ENCODE assay signal across 11 cellular contexts in the genomic region with DNA sequence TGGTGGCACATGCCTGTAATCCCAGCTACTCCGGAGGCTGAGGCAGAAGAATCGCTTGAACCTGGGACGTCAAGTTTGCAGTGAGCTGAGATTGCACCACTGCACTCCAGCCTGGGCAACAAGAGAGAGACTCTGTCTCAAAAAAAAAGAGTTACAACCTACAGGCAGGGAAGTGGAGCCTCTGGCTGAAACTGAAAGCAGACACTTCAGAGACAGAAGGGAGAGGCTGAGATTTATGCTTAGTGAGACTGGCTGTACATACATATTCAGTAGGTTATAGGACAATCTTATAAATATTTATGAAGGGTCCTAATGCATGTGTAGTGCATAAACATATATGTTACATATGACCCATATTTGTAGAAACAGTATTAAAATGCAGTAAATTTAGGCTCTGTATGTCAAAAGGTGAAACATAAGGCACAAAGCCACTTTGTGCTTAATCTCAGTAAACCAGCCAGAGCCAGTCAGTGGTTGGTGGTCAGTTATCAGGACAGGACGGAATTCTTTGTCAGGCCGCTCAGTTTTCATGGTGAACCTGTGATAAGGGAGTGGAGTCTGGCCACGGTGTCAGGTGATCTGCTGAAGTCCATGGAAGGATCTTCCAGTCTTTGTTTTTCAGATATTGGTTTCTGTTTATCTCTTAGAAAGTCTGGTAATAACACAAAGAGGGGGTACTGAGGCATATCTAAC. TPM values are rescaled to one million over a fixed set of nuclear protein-coding genes. Genes with fewer than 3 reads are reported as not detected.
DNase-seq lines count a peak whose midpoint lies in the region; ATAC-seq and TF ChIP-seq lines count a peak whose summit lies in the region.
"Had no signal": no experiment of that assay in that cellular context is flagged by ENCODE, and none has a peak within 500 bp of the region (broad histone marks: within the 10 kb centered on the region; RNA-seq: fewer than 3 reads in every experiment).

No MANE protein-coding gene starts in this region.

- H3K36me3 Mint-ChIP-seq in IgD-negative memory B cell (peaks cover 6% of the 10 kb centered on the region), mesothelial cell of epicardium (peaks cover 7% of the 10 kb centered on the region)
- no peaks in the 10 kb centered on the region for H3K36me3 Mint-ChIP-seq in activated CD4-positive, alpha-beta memory T cell treated with anti-CD3 and anti-CD28 coated beads, Interleukin-2, amount 10 ng/mL, durations not matched to agents 7 days and 5 days (ENCODE audit: low read depth)

- H3K27ac Mint-ChIP-seq in IgD-negative memory B cell (peak overlapping the region; percentile 85 to 96 (median 91)), mesothelial cell of epicardium (no peak overlapping the region)
- H3K27ac Mint-ChIP-seq in activated CD4-positive, alpha-beta memory T cell treated with anti-CD3 and anti-CD28 coated beads, Interleukin-2, amount 10 ng/mL, durations not matched to agents 7 days and 5 days: no peak overlapping the region

- H3K4me2 ChIP-seq in neuronal stem cell (ENCODE audit: insufficient read depth, low read length, poor library complexity, severe bottlenecking): no peak overlapping the region

- no peaks in the 10 kb centered on the region for H3K27me3 ChIP-seq in neuronal stem cell (ENCODE audit: control insufficient read depth in 3 of 3, insufficient read depth in 3 of 3, low read depth in 1 of 3, low read length in 3 of 3)

- H3K9me3 ChIP-seq in neuronal stem cell (replicated peaks in 1 of 2; ENCODE audit: control insufficient read depth in 2 of 2, insufficient read depth in 1 of 2, low read depth in 1 of 2, low read length in 2 of 2): peaks cover 3 to 8% of the 10 kb centered on the region in 2 donors

- ATAC-seq in GM21619 (IDR thresholded peaks at IDR 0.05; ENCODE audit: unreplicated experiment): peak; percentile 92

- H2AK5ac ChIP-seq in neuronal stem cell (ENCODE audit: low read depth, low read length): no peak overlapping the region

- no peak overlapping the region for H3K23ac ChIP-seq in neuronal stem cell (ENCODE audit: low read depth, low read length, poor library complexity)

- H3K27me3 Mint-ChIP-seq in IgD-negative memory B cell (no peaks in the 10 kb centered on the region), mesothelial cell of epicardium (ENCODE audit: low read depth) (peaks cover 2% of the 10 kb centered on the region)
- peaks cover 35% of the 10 kb centered on the region for H3K27me3 Mint-ChIP-seq in activated CD4-positive, alpha-beta memory T cell treated with anti-CD3 and anti-CD28 coated beads, Interleukin-2, amount 10 ng/mL, durations not matched to agents 7 days and 5 days

- H2BK15ac ChIP-seq in neuronal stem cell (ENCODE audit: low read length): no peak overlapping the region

- H4K8ac ChIP-seq in neuronal stem cell (ENCODE audit: low read depth, low read length): no peak overlapping the region

- H3K4me3 Mint-ChIP-seq in IgD-negative memory B cell: peak overlapping the region; percentile 44 to 83 (median 62)
- no peak overlapping the region for H3K4me3 Mint-ChIP-seq in activated CD4-positive, alpha-beta memory T cell treated with anti-CD3 and anti-CD28 coated beads, Interleukin-2, amount 10 ng/mL, durations not matched to agents 7 days and 5 days
- no peak overlapping the region for H3K4me3 Mint-ChIP-seq in mesothelial cell of epicardium

- POLR2A ChIA-PET in activated CD4-positive, alpha-beta memory T cell treated with anti-CD3 and anti-CD28 coated beads, Interleukin-2, amount 10 ng/mL, durations not matched to agents 7 days and 5 days (lab: Charles Lee): no interaction called here

- no peak overlapping the region for H3K27ac ChIP-seq in neuronal stem cell (replicated peaks; ENCODE audit: low read length)
- H3K27ac ChIP-seq: 22Rv1 had no signal

- no peak overlapping the region for H3K14ac ChIP-seq in neuronal stem cell (ENCODE audit: low read length)

- CTCF ChIA-PET in activated CD4-positive, alpha-beta memory T cell treated with anti-CD3 and anti-CD28 coated beads, Interleukin-2, amount 10 ng/mL, durations not matched to agents 7 days and 5 days (lab: Charles Lee): interaction anchor here (1.1 kb wide), 1 partner anchor 36 kb away, joined by 3 read pairs; no protein-coding TSS in a partner anchor

- H3K9me3 Mint-ChIP-seq in IgD-negative memory B cell (peaks cover 0 to 3% (median 0%) of the 10 kb centered on the region in 3 donors), mesothelial cell of epicardium (peaks cover 8% of the 10 kb centered on the region)
- peaks cover 4% of the 10 kb centered on the region for H3K9me3 Mint-ChIP-seq in activated CD4-positive, alpha-beta memory T cell treated with anti-CD3 and anti-CD28 coated beads, Interleukin-2, amount 10 ng/mL, durations not matched to agents 7 days and 5 days

- H2BK120ac ChIP-seq in neuronal stem cell (ENCODE audit: low read depth, low read length): no peak overlapping the region

- H4K91ac ChIP-seq in neuronal stem cell (ENCODE audit: low read depth, low read length, poor library complexity): no peak overlapping the region

- no peak for TF ChIP-seq CTCF in mesothelial cell of epicardium (IDR thresholded peaks at IDR 0.05; ENCODE audit: unreplicated experiment)

- H3K79me1 ChIP-seq in neuronal stem cell (ENCODE audit: low read depth, low read length): no peaks in the 10 kb centered on the region

- H3K4me3 ChIP-seq in neuronal stem cell (ENCODE audit: low read length in 2 of 2): no peak overlapping the region

- H3K4me1 Mint-ChIP-seq in IgD-negative memory B cell (peaks cover 28 to 35% (median 29%) of the 10 kb centered on the region in 3 donors), mesothelial cell of epicardium (no peaks in the 10 kb centered on the region)
- H3K4me1 Mint-ChIP-seq in activated CD4-positive, alpha-beta memory T cell treated with anti-CD3 and anti-CD28 coated beads, Interleukin-2, amount 10 ng/mL, durations not matched to agents 7 days and 5 days: peaks cover 8% of the 10 kb centered on the region

- no peak overlapping the region for H3K9ac ChIP-seq in neuronal stem cell (ENCODE audit: low read depth, low read length, poor library complexity)

- H3K4me1 ChIP-seq in neuronal stem cell (ENCODE audit: control insufficient read depth in 2 of 2, insufficient read depth in 1 of 2, low read depth in 1 of 2, low read length in 2 of 2): no peaks in the 10 kb centered on the region

- no peaks in the 10 kb centered on the region for H3K36me3 ChIP-seq in neuronal stem cell (replicated peaks in 1 of 2; ENCODE audit: control insufficient read depth in 2 of 2, insufficient read depth in 2 of 2, low read length in 2 of 2)

- H2BK12ac ChIP-seq in neuronal stem cell (ENCODE audit: low read length): no peak overlapping the region

- no peak overlapping the region for H2AFZ ChIP-seq in neuronal stem cell (ENCODE audit: low read length)

- WGBS in neuronal stem cell (ENCODE audit: extremely low coverage in 2 of 2, insufficient read length in 2 of 2, insufficient replicate concordance in 1 of 2), 2 donors: no CpG with 5 or more reads among the region's 6 CpGs

- DNase-seq in DMS 273 (lab: John Stamatoyannopoulos, UW; ENCODE audit: unreplicated experiment) (peak; percentile 21), DMS 273 treated with DMSO at 0.1 percent for 48 hours (lab: John Stamatoyannopoulos, UW) (no peak), medulla oblongata (ENCODE audit: extremely low spot score) (peak; percentile 50), mesothelial cell of epicardium (ENCODE audit: low spot score in 2 of 2, unreplicated experiment in 2 of 2) (no peak), neuronal stem cell (ENCODE audit: low spot score) (no peak)
- DNase-seq in activated CD4-positive, alpha-beta memory T cell treated with anti-CD3 and anti-CD28 coated beads, Interleukin-2, amount 10 ng/mL, durations not matched to agents 7 days and 5 days: no peak
- DNase-seq: activated effector memory CD4-positive, alpha-beta T cell treated with anti-CD3 and anti-CD28 coated beads, Interleukin-2, amount 50 U/mL, for 16 hours had no signal

- no peak overlapping the region for H3K4ac ChIP-seq in neuronal stem cell (ENCODE audit: low read length)

- H3K18ac ChIP-seq in neuronal stem cell (ENCODE audit: low read length): no peak overlapping the region

- H2BK5ac ChIP-seq in neuronal stem cell (ENCODE audit: low read length): no peak overlapping the region

RNA-seq across cellular contexts. Expression of gene RHEX, which starts 13.7 kb away (rescaled TPM):
- 2.0 TPM for polyA plus RNA-seq in IgD-negative memory B cell
- not detected for total RNA-seq in activated CD4-positive, alpha-beta memory T cell treated with anti-CD3 and anti-CD28 coated beads, Interleukin-2, amount 10 ng/mL, durations not matched to agents 7 days and 5 days
- not detected in 3 replicates for total RNA-seq in mesothelial cell of epicardium
- not detected for polyA plus RNA-seq in neuronal stem cell (2013, experiment 1 of 2)
- polyA plus RNA-seq in neuronal stem cell (2013, experiment 2 of 2): not detected
- total RNA-seq: RPMI7951 had no signal

RNA-seq across cellular contexts. Expression of gene CTSE, which starts 42.9 kb away (rescaled TPM):
- polyA plus RNA-seq in IgD-negative memory B cell: not detected
- total RNA-seq in activated CD4-positive, alpha-beta memory T cell treated with anti-CD3 and anti-CD28 coated beads, Interleukin-2, amount 10 ng/mL, durations not matched to agents 7 days and 5 days: not detected
- total RNA-seq in mesothelial cell of epicardium: 0.16 TPM in 1 of 3 replicates, not detected in the others
- not detected for polyA plus RNA-seq in neuronal stem cell (2013, experiment 1 of 2)
- not detected for polyA plus RNA-seq in neuronal stem cell (2013, experiment 2 of 2)

RNA-seq across cellular contexts. Expression of gene AVPR1B, which starts 50.6 kb away (rescaled TPM):
- not detected for polyA plus RNA-seq in IgD-negative memory B cell
- not detected for total RNA-seq in activated CD4-positive, alpha-beta memory T cell treated with anti-CD3 and anti-CD28 coated beads, Interleukin-2, amount 10 ng/mL, durations not matched to agents 7 days and 5 days
- total RNA-seq in mesothelial cell of epicardium: not detected in 3 replicates
- polyA plus RNA-seq in neuronal stem cell (2013, experiment 1 of 2): 0.03 TPM
- polyA plus RNA-seq in neuronal stem cell (2013, experiment 2 of 2): 0.03 TPM
- total RNA-seq: RPMI7951 had no signal

Comparison
In these comparisons a context has a peak if more than half of its experiments do, and no peak if none do; other contexts are left out.
1. DNase-seq: peak in DMS 273 (single experiment) and medulla oblongata (single experiment); none in DMS 273 treated with DMSO at 0.1 percent for 48 hours (single experiment), activated CD4-positive, alpha-beta memory T cell treated with anti-CD3 and anti-CD28 coated beads, Interleukin-2, amount 10 ng/mL, durations not matched to agents 7 days and 5 days (single experiment), mesothelial cell of epicardium (0 of 2) and neuronal stem cell (single experiment).
2. H3K27ac Mint-ChIP-seq: peak in IgD-negative memory B cell (3 of 3); none in activated CD4-positive, alpha-beta memory T cell treated with anti-CD3 and anti-CD28 coated beads, Interleukin-2, amount 10 ng/mL, durations not matched to agents 7 days and 5 days (single experiment) and mesothelial cell of epicardium (single experiment).
3. H3K4me3 Mint-ChIP-seq: peak in IgD-negative memory B cell (4 of 4); none in activated CD4-positive, alpha-beta memory T cell treated with anti-CD3 and anti-CD28 coated beads, Interleukin-2, amount 10 ng/mL, durations not matched to agents 7 days and 5 days (single experiment) and mesothelial cell of epicardium (single experiment).